21 cellular contexts compared by ENCODE assay signal in the genomic region with DNA sequence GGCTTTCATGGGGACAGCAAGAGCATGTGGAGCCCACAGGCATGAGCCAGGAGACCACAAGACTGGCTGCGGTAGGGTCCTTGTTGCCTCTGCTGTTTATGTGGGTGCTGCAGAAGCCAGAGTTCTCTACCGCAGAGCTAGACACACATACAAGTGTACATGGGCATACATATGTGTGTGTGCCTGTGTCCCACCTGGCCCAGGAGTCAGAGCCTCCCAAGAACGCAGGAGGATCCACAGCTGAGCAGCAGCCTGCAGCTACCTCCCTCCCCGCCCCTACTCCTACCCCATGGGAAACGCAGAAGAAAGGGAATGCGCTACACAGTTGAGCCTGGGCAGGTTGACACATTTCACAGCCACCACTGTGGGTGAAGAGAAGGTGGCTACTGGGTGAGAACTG.
DNase-seq lines count a peak whose midpoint lies in the region; ATAC-seq, FAIRE-seq and TF ChIP-seq lines count a peak whose summit lies in the region.
"Had no signal": no experiment of that assay in that cellular context is flagged by ENCODE, and none has a peak within 500 bp of the region (broad histone marks: within the 10 kb centered on the region; RNA-seq: fewer than 3 reads in every experiment).

No MANE protein-coding gene starts in this region.

- no peak for TF ChIP-seq EP300 in ovary (IDR thresholded peaks at IDR 0.05)

- no peaks in the 10 kb centered on the region for H3K36me3 Mint-ChIP-seq in nephron progenitor cell (ENCODE audit: low read depth)
- H3K36me3 Mint-ChIP-seq: CD4-positive, CD25-positive, alpha-beta regulatory T cell; CD8-positive, alpha-beta memory T cell had no signal

- peak; percentile 13 for FAIRE-seq in bronchial epithelial cell (lab: Jason Lieb, UNC)
- FAIRE-seq: A204.1, G401.6, GM12891 had no signal

- H3K36me3 ChIP-seq in bronchial epithelial cell (ENCODE audit: control insufficient read depth, insufficient read depth, low read length), result no peaks in the 10 kb centered on the region
- no peaks in the 10 kb centered on the region for H3K36me3 ChIP-seq in rectal smooth muscle tissue (ENCODE audit: control insufficient read depth, insufficient read depth, low read length)
- no peaks in the 10 kb centered on the region for H3K36me3 ChIP-seq in ovary
- H3K36me3 ChIP-seq: BE2C had no signal

- peaks cover 45% of the 10 kb centered on the region for H3K4me1 Mint-ChIP-seq in nephron progenitor cell
- H3K4me1 Mint-ChIP-seq: CD4-positive, CD25-positive, alpha-beta regulatory T cell; CD8-positive, alpha-beta memory T cell had no signal

- peaks cover 4% of the 10 kb centered on the region for H3K27me3 Mint-ChIP-seq in nephron progenitor cell (ENCODE audit: low read depth, poor library complexity)

- peaks cover 6% of the 10 kb centered on the region for H3K9me3 Mint-ChIP-seq in nephron progenitor cell
- H3K9me3 Mint-ChIP-seq: H9 had no signal

- no peak overlapping the region for H3K4me3 ChIP-seq in bronchial epithelial cell (ENCODE audit: low read depth, low read length)
- no peak overlapping the region for H3K4me3 ChIP-seq in rectal smooth muscle tissue (ENCODE audit: low read length)
- H3K4me3 ChIP-seq in ovary, result no peak overlapping the region

- H3K27ac ChIP-seq in rectal smooth muscle tissue (ENCODE audit: low read depth, low read length) (peak overlapping the region; percentile 31), ovary (no peak overlapping the region)
- H3K27ac ChIP-seq: HL-60 had no signal

- no peak for DNase-seq in bronchial epithelial cell (ENCODE audit: low read depth)
- no peak for DNase-seq in nephron progenitor cell
- no peak for DNase-seq in A172 (ENCODE audit: low spot score)
- no peak for DNase-seq in ovary
- DNase-seq: ACHN; BE2C; C1 segment of cervical spinal cord; CD4-positive, CD25-positive, alpha-beta regulatory T cell; CD8-positive, alpha-beta memory T cell; COR-L47; DMS 273 treated with DMSO at 0.1 percent for 48 hours; DMS53; DND-41; GOT3; H9 had no signal

- H3K27me3 ChIP-seq in bronchial epithelial cell (ENCODE audit: control insufficient read depth, insufficient read depth, low read length) (no peaks in the 10 kb centered on the region), rectal smooth muscle tissue (ENCODE audit: control insufficient read depth, insufficient read depth, low read length) (no peaks in the 10 kb centered on the region), ovary (no peaks in the 10 kb centered on the region)
- H3K27me3 ChIP-seq: BE2C had no signal

- WGBS in ovary, 3 donors, result 91 to 98% (median 94%) methylated on average over 6 of the region's 6 CpGs

- intact Hi-C loops in ovary (cut with DNase I), result no loop called here

- TF ChIP-seq CTCF in bronchial epithelial cell (IDR thresholded peaks at IDR 0.05; ENCODE audit: insufficient read depth, low read length, severe bottlenecking) (no peak), nephron progenitor cell (IDR thresholded peaks at IDR 0.05) (no peak), ovary (IDR thresholded peaks at IDR 0.05) (no peak)

- no peak overlapping the region for H3K4me3 Mint-ChIP-seq in nephron progenitor cell
- H3K4me3 Mint-ChIP-seq: CD4-positive, CD25-positive, alpha-beta regulatory T cell; CD8-positive, alpha-beta memory T cell; H9 had no signal

- H3K4me1 ChIP-seq in rectal smooth muscle tissue (ENCODE audit: control insufficient read depth, insufficient read depth, low read length), result peaks cover 25% of the 10 kb centered on the region
- H3K4me1 ChIP-seq in ovary (ENCODE audit: insufficient read depth), result no peaks in the 10 kb centered on the region
- H3K4me1 ChIP-seq: BE2C had no signal

- H3K27ac Mint-ChIP-seq in nephron progenitor cell, result peak overlapping the region; percentile 44
- H3K27ac Mint-ChIP-seq: CD4-positive, CD25-positive, alpha-beta regulatory T cell; CD8-positive, alpha-beta memory T cell; H9 had no signal

- no peak overlapping the region for H3K9ac ChIP-seq in rectal smooth muscle tissue (ENCODE audit: low read length)

- no peak for ATAC-seq in GM21526 (IDR thresholded peaks at IDR 0.05; ENCODE audit: low FRiP score, unreplicated experiment)

- no peaks in the 10 kb centered on the region for H3K9me3 ChIP-seq in ovary
- H3K9me3 ChIP-seq: BE2C had no signal

- no peak for TF ChIP-seq POLR2A in ovary (IDR thresholded peaks at IDR 0.05)
